ENCODE assay signal across 1 cellular context in genomic region chr11:66727282-66727882, GRCh38.
TF ChIP-seq lines count a peak whose summit lies in the region.

No MANE protein-coding gene starts in this region.

TF ChIP-seq in HepG2, 621 proteins besides CTCF, POLR2A, EP300 and RAD21 (continued from another document and continues in another):
- peak; percentile 53; the same call in 1 of the 2 replicates for TF ChIP-seq MYPOP (CRISPR knock-in tag; IDR thresholded peaks at IDR 0.05)
- TF ChIP-seq MAFK (conservative IDR thresholded peaks at IDR 0.05 in 1 of 2, IDR thresholded peaks at IDR 0.05 in 1 of 2; ENCODE audit: low read length in 2 of 2): no peak
- TF ChIP-seq, protein P1, sequence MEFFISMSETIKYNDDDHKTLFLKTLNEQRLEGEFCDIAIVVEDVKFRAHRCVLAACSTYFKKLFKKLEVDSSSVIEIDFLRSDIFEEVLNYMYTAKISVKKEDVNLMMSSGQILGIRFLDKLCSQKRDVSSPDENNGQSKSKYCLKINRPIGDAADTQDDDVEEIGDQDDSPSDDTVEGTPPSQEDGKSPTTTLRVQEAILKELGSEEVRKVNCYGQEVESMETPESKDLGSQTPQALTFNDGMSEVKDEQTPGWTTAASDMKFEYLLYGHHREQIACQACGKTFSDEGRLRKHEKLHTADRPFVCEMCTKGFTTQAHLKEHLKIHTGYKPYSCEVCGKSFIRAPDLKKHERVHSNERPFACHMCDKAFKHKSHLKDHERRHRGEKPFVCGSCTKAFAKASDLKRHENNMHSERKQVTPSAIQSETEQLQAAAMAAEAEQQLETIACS (CRISPR knock-in tag; IDR thresholded peaks at IDR 0.05): no peak
- no peak for TF ChIP-seq TCF7 (IDR thresholded peaks at IDR 0.05; ENCODE audit: low read depth)
- no peak for TF ChIP-seq DNMT3B (CRISPR knock-in tag; conservative IDR thresholded peaks at IDR 0.05)
- peak; percentile 77; the same call in 1 of the 2 replicates for TF ChIP-seq GABPB1 (CRISPR knock-in tag; IDR thresholded peaks at IDR 0.05)
- TF ChIP-seq ZNF331 (CRISPR knock-in tag; IDR thresholded peaks at IDR 0.05): no peak
- TF ChIP-seq ZNF329 (CRISPR knock-in tag; IDR thresholded peaks at IDR 0.05; ENCODE audit: low read depth): no peak
- TF ChIP-seq ELF4 (CRISPR knock-in tag; IDR thresholded peaks at IDR 0.05; ENCODE audit: borderline replicate concordance): no peak
- TF ChIP-seq ETV6 (CRISPR knock-in tag; conservative IDR thresholded peaks at IDR 0.05): no peak
- TF ChIP-seq, protein P2, sequence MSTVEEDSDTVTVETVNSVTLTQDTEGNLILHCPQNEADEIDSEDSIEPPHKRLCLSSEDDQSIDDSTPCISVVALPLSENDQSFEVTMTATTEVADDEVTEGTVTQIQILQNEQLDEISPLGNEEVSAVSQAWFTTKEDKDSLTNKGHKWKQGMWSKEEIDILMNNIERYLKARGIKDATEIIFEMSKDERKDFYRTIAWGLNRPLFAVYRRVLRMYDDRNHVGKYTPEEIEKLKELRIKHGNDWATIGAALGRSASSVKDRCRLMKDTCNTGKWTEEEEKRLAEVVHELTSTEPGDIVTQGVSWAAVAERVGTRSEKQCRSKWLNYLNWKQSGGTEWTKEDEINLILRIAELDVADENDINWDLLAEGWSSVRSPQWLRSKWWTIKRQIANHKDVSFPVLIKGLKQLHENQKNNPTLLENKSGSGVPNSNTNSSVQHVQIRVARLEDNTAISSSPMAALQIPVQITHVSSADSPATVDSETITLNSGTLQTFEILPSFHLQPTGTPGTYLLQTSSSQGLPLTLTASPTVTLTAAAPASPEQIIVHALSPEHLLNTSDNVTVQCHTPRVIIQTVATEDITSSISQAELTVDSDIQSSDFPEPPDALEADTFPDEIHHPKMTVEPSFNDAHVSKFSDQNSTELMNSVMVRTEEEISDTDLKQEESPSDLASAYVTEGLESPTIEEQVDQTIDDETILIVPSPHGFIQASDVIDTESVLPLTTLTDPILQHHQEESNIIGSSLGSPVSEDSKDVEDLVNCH (CRISPR knock-in tag; IDR thresholded peaks at IDR 0.05): no peak
- TF ChIP-seq TSC22D2 (CRISPR knock-in tag; IDR thresholded peaks at IDR 0.05; ENCODE audit: borderline replicate concordance): no peak
- TF ChIP-seq ZNF224 (CRISPR knock-in tag; IDR thresholded peaks at IDR 0.05): no peak
- no peak for TF ChIP-seq ZNF446 (CRISPR knock-in tag; IDR thresholded peaks at IDR 0.05)
- TF ChIP-seq HOXA7 (CRISPR knock-in tag; IDR thresholded peaks at IDR 0.05): no peak
- 0 out of 2 replicates have a peak, but pooled peaks have one; percentile 52 for TF ChIP-seq ZNF589 (CRISPR knock-in tag; conservative IDR thresholded peaks at IDR 0.05)
- no peak for TF ChIP-seq TIGD3 (CRISPR knock-in tag; IDR thresholded peaks at IDR 0.05; ENCODE audit: borderline replicate concordance)
- no peak for TF ChIP-seq ZNF567 (CRISPR knock-in tag; IDR thresholded peaks at IDR 0.05; ENCODE audit: borderline replicate concordance)
- peak; percentile 60; the same call in 1 of the 2 replicates for TF ChIP-seq NRL (CRISPR knock-in tag; IDR thresholded peaks at IDR 0.05; ENCODE audit: borderline replicate concordance)
- 0 out of 2 replicates have a peak, but pooled peaks have one; percentile 39 for TF ChIP-seq BCL3 (CRISPR knock-in tag; IDR thresholded peaks at IDR 0.05)
- TF ChIP-seq NFIC (IDR thresholded peaks at IDR 0.05; ENCODE audit: low read length): no peak
- no peak for TF ChIP-seq ZC3H4 (CRISPR knock-in tag; IDR thresholded peaks at IDR 0.05; ENCODE audit: borderline replicate concordance)
- TF ChIP-seq KDM3A (CRISPR knock-in tag; IDR thresholded peaks at IDR 0.05; ENCODE audit: low read depth): no peak
- no peak for TF ChIP-seq NFATC3 (CRISPR knock-in tag; IDR thresholded peaks at IDR 0.05)
- no peak for TF ChIP-seq ZNF510 (CRISPR knock-in tag; IDR thresholded peaks at IDR 0.05; ENCODE audit: low read depth)
- TF ChIP-seq HNF4A (CRISPR knock-in tag; IDR thresholded peaks at IDR 0.05): no peak
- TF ChIP-seq ZFY (CRISPR knock-in tag; IDR thresholded peaks at IDR 0.05): peak; percentile 41; the same call in 1 of the 2 replicates
- TF ChIP-seq ZNF891 (CRISPR knock-in tag; IDR thresholded peaks at IDR 0.05): peak; percentile 67; the same call in 1 of the 2 replicates
- 0 out of 2 replicates have a peak, but pooled peaks have one; percentile 23 for TF ChIP-seq ZNF605 (CRISPR knock-in tag; IDR thresholded peaks at IDR 0.05)
- TF ChIP-seq CCDC6 (CRISPR knock-in tag; IDR thresholded peaks at IDR 0.05): peak; percentile 75; the same call in 1 of the 2 replicates
- TF ChIP-seq CBX2 (IDR thresholded peaks at IDR 0.05; ENCODE audit: low read depth, low read length): peak; percentile 73; the same call in 1 of the 2 replicates
- peak; percentile 86; the same call in 1 of the 2 replicates for TF ChIP-seq CBX2 (CRISPR knock-in tag; IDR thresholded peaks at IDR 0.05; ENCODE audit: low read depth)
- no peak for TF ChIP-seq SP2 (CRISPR knock-in tag; IDR thresholded peaks at IDR 0.05)
- TF ChIP-seq ZNF768 (CRISPR knock-in tag; IDR thresholded peaks at IDR 0.05): peak; percentile 29; the same call in 1 of the 2 replicates
- TF ChIP-seq ZNF296 (CRISPR knock-in tag; conservative IDR thresholded peaks at IDR 0.05): no peak
- 0 out of 2 replicates have a peak, but pooled peaks have one; percentile 31 for TF ChIP-seq ZNF788 (CRISPR knock-in tag; IDR thresholded peaks at IDR 0.05; ENCODE audit: borderline replicate concordance)
- TF ChIP-seq ZFP62 (CRISPR knock-in tag; IDR thresholded peaks at IDR 0.05): no peak
- peak; percentile 39; the same call in 1 of the 2 replicates for TF ChIP-seq ZFX (CRISPR knock-in tag; IDR thresholded peaks at IDR 0.05; ENCODE audit: low read depth)
- TF ChIP-seq, protein P3, sequence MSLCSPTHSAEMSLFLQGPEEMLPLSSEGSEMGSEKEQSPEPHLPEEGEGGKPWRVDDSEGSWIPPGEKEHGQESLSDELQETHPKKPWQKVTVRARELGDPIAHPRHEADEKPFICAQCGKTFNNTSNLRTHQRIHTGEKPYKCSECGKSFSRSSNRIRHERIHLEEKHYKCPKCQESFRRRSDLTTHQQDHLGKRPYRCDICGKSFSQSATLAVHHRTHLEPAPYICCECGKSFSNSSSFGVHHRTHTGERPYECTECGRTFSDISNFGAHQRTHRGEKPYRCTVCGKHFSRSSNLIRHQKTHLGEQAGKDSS (CRISPR knock-in tag; IDR thresholded peaks at IDR 0.05; ENCODE audit: borderline replicate concordance, low read depth): peak; percentile 23; the same call in 1 of the 2 replicates
- TF ChIP-seq, protein P4, sequence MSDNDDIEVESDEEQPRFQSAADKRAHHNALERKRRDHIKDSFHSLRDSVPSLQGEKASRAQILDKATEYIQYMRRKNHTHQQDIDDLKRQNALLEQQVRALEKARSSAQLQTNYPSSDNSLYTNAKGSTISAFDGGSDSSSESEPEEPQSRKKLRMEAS (IDR thresholded peaks at IDR 0.05): peak; percentile 63
- no peak for TF ChIP-seq ZNF710 (CRISPR knock-in tag; IDR thresholded peaks at IDR 0.05; ENCODE audit: borderline replicate concordance)
- TF ChIP-seq, protein P5, sequence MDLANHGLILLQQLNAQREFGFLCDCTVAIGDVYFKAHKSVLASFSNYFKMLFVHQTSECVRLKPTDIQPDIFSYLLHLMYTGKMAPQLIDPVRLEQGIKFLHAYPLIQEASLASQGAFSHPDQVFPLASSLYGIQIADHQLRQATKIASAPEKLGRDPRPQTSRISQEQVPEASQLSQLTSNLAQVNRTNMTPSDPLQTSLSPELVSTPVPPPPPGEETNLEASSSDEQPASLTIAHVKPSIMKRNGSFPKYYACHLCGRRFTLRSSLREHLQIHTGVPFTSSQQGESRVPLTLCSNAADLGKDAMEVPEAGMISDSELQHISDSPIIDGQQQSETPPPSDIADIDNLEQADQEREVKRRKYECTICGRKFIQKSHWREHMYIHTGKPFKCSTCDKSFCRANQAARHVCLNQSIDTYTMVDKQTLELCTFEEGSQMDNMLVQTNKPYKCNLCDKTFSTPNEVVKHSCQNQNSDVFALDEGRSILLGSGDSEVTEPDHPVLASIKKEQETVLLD (CRISPR knock-in tag; IDR thresholded peaks at IDR 0.05; ENCODE audit: low read depth): no peak
- TF ChIP-seq ZNF263 (CRISPR knock-in tag; IDR thresholded peaks at IDR 0.05): peak; percentile 91
- TF ChIP-seq ZNF749 (CRISPR knock-in tag; IDR thresholded peaks at IDR 0.05; ENCODE audit: borderline replicate concordance): no peak
- 0 out of 2 replicates have a peak, but pooled peaks have one; percentile 40 for TF ChIP-seq HES4 (CRISPR knock-in tag; IDR thresholded peaks at IDR 0.05; ENCODE audit: borderline replicate concordance)
- TF ChIP-seq, protein P6, sequence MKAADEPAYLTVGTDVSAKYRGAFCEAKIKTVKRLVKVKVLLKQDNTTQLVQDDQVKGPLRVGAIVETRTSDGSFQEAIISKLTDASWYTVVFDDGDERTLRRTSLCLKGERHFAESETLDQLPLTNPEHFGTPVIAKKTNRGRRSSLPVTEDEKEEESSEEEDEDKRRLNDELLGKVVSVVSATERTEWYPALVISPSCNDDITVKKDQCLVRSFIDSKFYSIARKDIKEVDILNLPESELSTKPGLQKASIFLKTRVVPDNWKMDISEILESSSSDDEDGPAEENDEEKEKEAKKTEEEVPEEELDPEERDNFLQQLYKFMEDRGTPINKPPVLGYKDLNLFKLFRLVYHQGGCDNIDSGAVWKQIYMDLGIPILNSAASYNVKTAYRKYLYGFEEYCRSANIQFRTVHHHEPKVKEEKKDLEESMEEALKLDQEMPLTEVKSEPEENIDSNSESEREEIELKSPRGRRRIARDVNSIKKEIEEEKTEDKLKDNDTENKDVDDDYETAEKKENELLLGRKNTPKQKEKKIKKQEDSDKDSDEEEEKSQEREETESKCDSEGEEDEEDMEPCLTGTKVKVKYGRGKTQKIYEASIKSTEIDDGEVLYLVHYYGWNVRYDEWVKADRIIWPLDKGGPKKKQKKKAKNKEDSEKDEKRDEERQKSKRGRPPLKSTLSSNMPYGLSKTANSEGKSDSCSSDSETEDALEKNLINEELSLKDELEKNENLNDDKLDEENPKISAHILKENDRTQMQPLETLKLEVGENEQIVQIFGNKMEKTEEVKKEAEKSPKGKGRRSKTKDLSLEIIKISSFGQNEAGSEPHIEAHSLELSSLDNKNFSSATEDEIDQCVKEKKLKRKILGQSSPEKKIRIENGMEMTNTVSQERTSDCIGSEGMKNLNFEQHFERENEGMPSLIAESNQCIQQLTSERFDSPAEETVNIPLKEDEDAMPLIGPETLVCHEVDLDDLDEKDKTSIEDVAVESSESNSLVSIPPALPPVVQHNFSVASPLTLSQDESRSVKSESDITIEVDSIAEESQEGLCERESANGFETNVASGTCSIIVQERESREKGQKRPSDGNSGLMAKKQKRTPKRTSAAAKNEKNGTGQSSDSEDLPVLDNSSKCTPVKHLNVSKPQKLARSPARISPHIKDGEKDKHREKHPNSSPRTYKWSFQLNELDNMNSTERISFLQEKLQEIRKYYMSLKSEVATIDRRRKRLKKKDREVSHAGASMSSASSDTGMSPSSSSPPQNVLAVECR (CRISPR knock-in tag; IDR thresholded peaks at IDR 0.05; ENCODE audit: borderline replicate concordance): peak; percentile 25; the same call in 1 of the 2 replicates
- 0 out of 2 replicates have a peak, but pooled peaks have one; percentile 23 for TF ChIP-seq MXD1 (CRISPR knock-in tag; IDR thresholded peaks at IDR 0.05)
- TF ChIP-seq ZNF777 (CRISPR knock-in tag; IDR thresholded peaks at IDR 0.05): 0 out of 2 replicates have a peak, but pooled peaks have one; percentile 64
- 0 out of 2 replicates have a peak, but pooled peaks have one; percentile 47 for TF ChIP-seq ZNF616 (CRISPR knock-in tag; IDR thresholded peaks at IDR 0.05; ENCODE audit: low read depth)
- peak; percentile 94 for TF ChIP-seq EZH2 (conservative IDR thresholded peaks at IDR 0.05; ENCODE audit: low read depth, low read length)
- TF ChIP-seq ZNF101 (CRISPR knock-in tag; IDR thresholded peaks at IDR 0.05; ENCODE audit: borderline replicate concordance, low read depth): no peak
- peak; percentile 65; the same call in 1 of the 2 replicates for TF ChIP-seq KDM5B (CRISPR knock-in tag; IDR thresholded peaks at IDR 0.05; ENCODE audit: borderline replicate concordance)
